1 cellular context compared by ENCODE assay signal in genomic region chr11:77270921-77271320, GRCh38.
TF ChIP-seq lines count a peak whose summit lies in the region.

No MANE protein-coding gene starts in this region.

TF ChIP-seq in IMR-90, 13 proteins besides CTCF, POLR2A, EP300 and RAD21:
- no peak for TF ChIP-seq MAZ (IDR thresholded peaks at IDR 0.05; ENCODE audit: borderline replicate concordance, low read depth, low read length)
- TF ChIP-seq BHLHE40 (IDR thresholded peaks at IDR 0.05; ENCODE audit: low read depth, low read length) = no peak
- no peak for TF ChIP-seq RFX5 (IDR thresholded peaks at IDR 0.05; ENCODE audit: low read depth, low read length)
- no peak for TF ChIP-seq NFE2L2 (IDR thresholded peaks at IDR 0.05; ENCODE audit: low read depth, low read length)
- no peak for TF ChIP-seq USF2 (IDR thresholded peaks at IDR 0.05; ENCODE audit: low read depth, low read length)
- no peak for TF ChIP-seq FOS (IDR thresholded peaks at IDR 0.05; ENCODE audit: low read depth, low read length)
- TF ChIP-seq SMC3 (IDR thresholded peaks at IDR 0.05; ENCODE audit: low read depth, low read length) = no peak
- TF ChIP-seq CEBPB (IDR thresholded peaks at IDR 0.05; ENCODE audit: low read depth, low read length) = no peak
- TF ChIP-seq RCOR1 (IDR thresholded peaks at IDR 0.05; ENCODE audit: insufficient replicate concordance, low read length) = no peak
